28 cellular contexts compared by ENCODE assay signal in genomic region chr13:111521030-111521429, GRCh38.
"Had no signal": no experiment of that assay in that cellular context is flagged by ENCODE, and none has a peak within 500 bp of the region (broad histone marks: within the 10 kb centered on the region; RNA-seq: fewer than 3 reads in every experiment).

No MANE protein-coding gene starts in this region.

- H3K9me3 ChIP-seq: breast epithelium, colonic mucosa, right lobe of liver, upper lobe of left lung had no signal

- DNase-seq: activated CD4-positive, alpha-beta memory T cell treated with anti-CD3 and anti-CD28 coated beads for 36 hours; activated CD4-positive, alpha-beta T cell treated with anti-CD3 and anti-CD28 coated beads, Interleukin-2, amount 10 ng/mL, durations not matched to agents 24 days and 14 days; activated CD8-positive, alpha-beta memory T cell treated with anti-CD3 and anti-CD28 coated beads, Interleukin-2, amount 50 U/mL, for 4 hours; activated gamma-delta T cell; activated naive CD4-positive, alpha-beta T cell treated with anti-CD3 and anti-CD28 coated beads, Interleukin-2, amount 10 ng/mL, durations not matched to agents 7 days and 5 days; activated T-cell treated with anti-CD3 and anti-CD28 coated beads, Interleukin-2, amount 50 U/mL, for 24 hours; amygdala; colonic mucosa; effector memory CD8-positive, alpha-beta T cell; erythroblast; hippocampal formation; mesenchymal stem cell; natural killer cell; stimulated activated CD4-positive, alpha-beta T cell treated with anti-CD3 and anti-CD28 coated beads, Interleukin-4, amount 100 ng/mL, for 4 hours; stimulated activated CD8-positive, alpha-beta memory T cell treated with anti-CD3 and anti-CD28 coated beads, Interleukin-4, amount 100 ng/mL, for 48 hours; stimulated activated naive CD8-positive, alpha-beta T cell treated with anti-CD3 and anti-CD28 coated beads, Interleukin-15, amount 100 ng/mL, for 72 hours; substantia nigra; SW 1271; T-helper 9 cell; upper lobe of left lung; WERI-Rb-1 had no signal

- ATAC-seq: activated CD4-positive, CD25-positive, alpha-beta regulatory T cell treated with anti-CD3 and anti-CD28 coated beads, Interleukin-2, amount 50 U/mL, for 24 hours; effector memory CD8-positive, alpha-beta T cell; natural killer cell; right lobe of liver; stimulated activated memory B cell treated with anti-CD40 and anti-IgM and Interleukin-4, amounts not matched to agents 10 μg/mL and 1 μg/mL and 100 μg/mL, for 72 hours; stimulated activated naive CD8-positive, alpha-beta T cell treated with anti-CD3 and anti-CD28 coated beads, Interleukin-15, amount 100 ng/mL, for 72 hours had no signal

- H3K27me3 ChIP-seq: colonic mucosa, neural progenitor cell, right lobe of liver, upper lobe of left lung had no signal

- H3K4me1 ChIP-seq: breast epithelium, colonic mucosa, neural progenitor cell, right lobe of liver, upper lobe of left lung had no signal

- H3K36me3 ChIP-seq: breast epithelium, colonic mucosa, neural progenitor cell, right lobe of liver, upper lobe of left lung, WERI-Rb-1 had no signal

- H3K27ac ChIP-seq: breast epithelium, colonic mucosa, dorsolateral prefrontal cortex, neural progenitor cell, right lobe of liver, skin epidermis, upper lobe of left lung, WERI-Rb-1 had no signal

- H3K4me3 ChIP-seq: breast epithelium, colonic mucosa, dorsolateral prefrontal cortex, neural progenitor cell, right lobe of liver, skin epidermis, upper lobe of left lung had no signal

- H3K9ac ChIP-seq: neural progenitor cell had no signal
